33 cellular contexts compared by ENCODE assay signal in genomic region chr5:68591850-68592249, GRCh38.
"Had no signal": no experiment of that assay in that cellular context is flagged by ENCODE, and none has a peak within 500 bp of the region (broad histone marks: within the 10 kb centered on the region; RNA-seq: fewer than 3 reads in every experiment).

No MANE protein-coding gene starts in this region.

- H3K36me3 ChIP-seq: adrenal gland, brain microvascular endothelial cell, breast epithelium had no signal

- H3K9me3 Mint-ChIP-seq: activated B cell treated with CpG ODN at 0.5 μM for 24 hours; activated CD4-positive, alpha-beta memory T cell treated with anti-CD3 and anti-CD28 coated beads for 36 hours; activated CD4-positive, alpha-beta T cell treated with anti-CD3 and anti-CD28 coated beads, Interleukin-2, amount 10 ng/mL, durations not matched to agents 24 days and 14 days; activated CD8-positive, alpha-beta T cell treated with anti-CD3 and anti-CD28 coated beads for 36 hours; activated naive CD4-positive, alpha-beta T cell treated with anti-CD3 and anti-CD28 coated beads for 36 hours; activated naive CD4-positive, alpha-beta T cell treated with anti-CD3 and anti-CD28 coated beads, Interleukin-2, amount 50 U/mL, for 72 hours; activated naive CD8-positive, alpha-beta T cell treated with anti-CD3 and anti-CD28 coated beads for 36 hours; activated T-cell treated with anti-CD3 and anti-CD28 coated beads, Interleukin-2, amount 50 U/mL, for 24 hours; activated T-helper 2 cell treated with anti-CD3 and anti-CD28 coated beads, Interferon-gamma antibody, Interleukin-2, Interleukin-4, amounts not matched to agents 10 μg/mL and 5 μg/mL and 100 μg/mL, durations not matched to agents 14 hours and 24 hours and 36 hours; T-helper 1 cell treated with Interleukin-12 subunit alpha and Interleukin-12 subunit beta and Interleukin-4 antibody, amounts not matched to agents 30 μg/mL and 1 μg/mL, for 36 hours; T-helper 2 cell treated with Interferon-gamma antibody and Interleukin-4, amounts not matched to agents 5 μg/mL and 100 μg/mL, for 36 hours had no signal

- H3K4me1 ChIP-seq: adrenal gland, body of pancreas, breast epithelium had no signal

- DNase-seq: activated B cell treated with CpG ODN at 0.5 μM for 24 hours; activated CD4-positive, alpha-beta memory T cell treated with anti-CD3 and anti-CD28 coated beads for 36 hours; activated CD4-positive, alpha-beta T cell treated with anti-CD3 and anti-CD28 coated beads for 4 hours; activated CD4-positive, alpha-beta T cell treated with anti-CD3 and anti-CD28 coated beads, Interleukin-2, amount 10 ng/mL, durations not matched to agents 24 days and 14 days; activated CD4-positive, alpha-beta T cell treated with anti-CD3 and anti-CD28 coated beads, Interleukin-2, amount 50 U/mL, for 1 hour; activated CD4-positive, alpha-beta T cell treated with anti-CD3 and anti-CD28 coated beads, Interleukin-2, amount 50 U/mL, for 4 hours; activated CD4-positive, CD25-positive, alpha-beta regulatory T cell treated with anti-CD3 and anti-CD28 coated beads, Interleukin-2, amount 50 U/mL, for 72 hours; activated CD8-positive, alpha-beta memory T cell treated with anti-CD3 and anti-CD28 coated beads, Interleukin-2, amount 50 U/mL, for 48 hours; activated CD8-positive, alpha-beta T cell treated with anti-CD3 and anti-CD28 coated beads for 36 hours; activated effector memory CD4-positive, alpha-beta T cell treated with Interleukin-2 at 50 U/mL for 16 hours; activated gamma-delta T cell treated with Interleukin-2 at 50 U/mL for 16 hours; activated naive CD4-positive, alpha-beta T cell; activated naive CD4-positive, alpha-beta T cell treated with anti-CD3 and anti-CD28 coated beads for 36 hours; activated naive CD4-positive, alpha-beta T cell treated with anti-CD3 and anti-CD28 coated beads, Interleukin-2, amount 50 U/mL, for 16 hours; activated naive CD8-positive, alpha-beta T cell treated with anti-CD3 and anti-CD28 coated beads for 36 hours; activated T-cell treated with anti-CD3 and anti-CD28 coated beads, Interleukin-2, amount 50 U/mL, for 24 hours; activated T-cell treated with anti-CD3 and anti-CD28 coated beads, Interleukin-2, amount 50 U/mL, for 48 hours; adrenal gland; amniotic stem cell; aorta; body of pancreas; brain microvascular endothelial cell; central memory CD4-positive, alpha-beta T cell; T-helper 1 cell; T-helper 2 cell; T-helper 9 cell had no signal

- H3K27me3 ChIP-seq: adrenal gland, body of pancreas, brain microvascular endothelial cell, breast epithelium had no signal

- H3K36me3 Mint-ChIP-seq: activated CD4-positive, alpha-beta memory T cell treated with anti-CD3 and anti-CD28 coated beads for 36 hours; activated naive CD4-positive, alpha-beta T cell treated with anti-CD3 and anti-CD28 coated beads, Interleukin-2, amount 50 U/mL, for 72 hours; activated naive CD8-positive, alpha-beta T cell treated with anti-CD3 and anti-CD28 coated beads for 36 hours had no signal

- H3K27ac ChIP-seq: adrenal gland, body of pancreas, brain microvascular endothelial cell, breast epithelium had no signal

- H3K27me3 Mint-ChIP-seq: activated CD4-positive, alpha-beta T cell treated with anti-CD3 and anti-CD28 coated beads, Interleukin-2, amount 10 ng/mL, durations not matched to agents 24 days and 14 days; activated CD8-positive, alpha-beta T cell treated with anti-CD3 and anti-CD28 coated beads for 36 hours; activated naive CD8-positive, alpha-beta T cell treated with anti-CD3 and anti-CD28 coated beads for 36 hours had no signal

- H3K4me1 Mint-ChIP-seq: activated B cell treated with CpG ODN at 0.5 μM for 24 hours; activated CD4-positive, alpha-beta T cell treated with anti-CD3 and anti-CD28 coated beads, Interleukin-2, amount 10 ng/mL, durations not matched to agents 24 days and 14 days; activated naive CD8-positive, alpha-beta T cell treated with anti-CD3 and anti-CD28 coated beads for 36 hours had no signal

- H3K4me3 ChIP-seq: adrenal gland, body of pancreas, breast epithelium had no signal

- H3K4me3 Mint-ChIP-seq: activated B cell treated with CpG ODN at 0.5 μM for 24 hours; activated CD4-positive, alpha-beta memory T cell treated with anti-CD3 and anti-CD28 coated beads for 36 hours; activated CD4-positive, alpha-beta T cell treated with anti-CD3 and anti-CD28 coated beads, Interleukin-2, amount 10 ng/mL, durations not matched to agents 24 days and 14 days; activated CD8-positive, alpha-beta T cell treated with anti-CD3 and anti-CD28 coated beads for 36 hours; activated naive CD4-positive, alpha-beta T cell treated with anti-CD3 and anti-CD28 coated beads for 36 hours; activated naive CD8-positive, alpha-beta T cell treated with anti-CD3 and anti-CD28 coated beads for 36 hours; activated T-cell treated with anti-CD3 and anti-CD28 coated beads, Interleukin-2, amount 50 U/mL, for 24 hours; T-helper 1 cell treated with Interleukin-12 subunit alpha and Interleukin-12 subunit beta and Interleukin-4 antibody, amounts not matched to agents 30 μg/mL and 1 μg/mL, for 36 hours; T-helper 2 cell treated with Interferon-gamma antibody and Interleukin-4, amounts not matched to agents 5 μg/mL and 100 μg/mL, for 36 hours had no signal

- H3K27ac Mint-ChIP-seq: activated B cell treated with CpG ODN at 0.5 μM for 24 hours; activated CD4-positive, alpha-beta memory T cell treated with anti-CD3 and anti-CD28 coated beads for 36 hours; activated CD4-positive, alpha-beta T cell treated with anti-CD3 and anti-CD28 coated beads, Interleukin-2, amount 10 ng/mL, durations not matched to agents 24 days and 14 days; activated CD8-positive, alpha-beta T cell treated with anti-CD3 and anti-CD28 coated beads for 36 hours; activated naive CD4-positive, alpha-beta T cell treated with anti-CD3 and anti-CD28 coated beads for 36 hours; activated naive CD4-positive, alpha-beta T cell treated with anti-CD3 and anti-CD28 coated beads, Interleukin-2, amount 50 U/mL, for 72 hours; activated naive CD8-positive, alpha-beta T cell treated with anti-CD3 and anti-CD28 coated beads for 36 hours; activated T-cell treated with anti-CD3 and anti-CD28 coated beads, Interleukin-2, amount 50 U/mL, for 24 hours; activated T-helper 2 cell treated with anti-CD3 and anti-CD28 coated beads, Interferon-gamma antibody, Interleukin-2, Interleukin-4, amounts not matched to agents 10 μg/mL and 5 μg/mL and 100 μg/mL, durations not matched to agents 14 hours and 24 hours and 36 hours; T-helper 1 cell treated with Interleukin-12 subunit alpha and Interleukin-12 subunit beta and Interleukin-4 antibody, amounts not matched to agents 30 μg/mL and 1 μg/mL, for 36 hours; T-helper 2 cell treated with Interferon-gamma antibody and Interleukin-4, amounts not matched to agents 5 μg/mL and 100 μg/mL, for 36 hours had no signal

- ATAC-seq: activated CD8-positive, alpha-beta T cell treated with anti-CD3 and anti-CD28 coated beads for 36 hours; activated naive CD4-positive, alpha-beta T cell treated with anti-CD3 and anti-CD28 coated beads, Interleukin-2, amount 50 U/mL, for 72 hours; body of pancreas had no signal

- H3K9me3 ChIP-seq: adrenal gland, body of pancreas, breast epithelium had no signal

- FAIRE-seq: astrocyte, TTC549 had no signal
